ENCODE assay signal across 20 cellular contexts in genomic region chr11:131154329-131154728, GRCh38.
DNase-seq lines count a peak whose midpoint lies in the region; ATAC-seq lines count a peak whose summit lies in the region.
"Had no signal": no experiment of that assay in that cellular context is flagged by ENCODE, and none has a peak within 500 bp of the region (broad histone marks: within the 10 kb centered on the region; RNA-seq: fewer than 3 reads in every experiment).

No MANE protein-coding gene starts in this region.

- H3K4me1 ChIP-seq in GM23248 (ENCODE audit: insufficient read depth) = no peaks in the 10 kb centered on the region
- peaks cover 0 to 4% of the 10 kb centered on the region in 2 donors for H3K4me1 ChIP-seq in neuronal stem cell (ENCODE audit: control insufficient read depth in 2 of 2, insufficient read depth in 1 of 2, low read depth in 1 of 2, low read length in 2 of 2)
- H3K4me1 ChIP-seq: BLaER1, HAP-1 had no signal

- H2BK15ac ChIP-seq in neuronal stem cell (ENCODE audit: low read length) = no peak overlapping the region

- no peak overlapping the region for H3K27ac Mint-ChIP-seq in activated T-cell treated with anti-CD3 and anti-CD28 coated beads, Interleukin-2, amount 50 U/mL, for 72 hours
- H3K27ac Mint-ChIP-seq: CD4-positive, CD25-positive, alpha-beta regulatory T cell had no signal

- H3K27me3 ChIP-seq in GM23248 (replicated peaks; ENCODE audit: insufficient read depth) = no peaks in the 10 kb centered on the region
- H3K27me3 ChIP-seq in neuronal stem cell (ENCODE audit: control insufficient read depth in 3 of 3, insufficient read depth in 3 of 3, low read depth in 1 of 3, low read length in 3 of 3) = no peaks in the 10 kb centered on the region
- H3K27me3 ChIP-seq: BLaER1, MG63 had no signal

- no peak overlapping the region for H2BK5ac ChIP-seq in neuronal stem cell (ENCODE audit: low read length)

- in situ Hi-C loops in GM23248 (cut with MboI) = no loop called here

- H3K14ac ChIP-seq in neuronal stem cell (ENCODE audit: low read length) = no peak overlapping the region

- H3F3A ChIP-seq in GM23248 (ENCODE audit: insufficient read depth) = no peaks in the 10 kb centered on the region

- H3K4me2 ChIP-seq in GM23248 (ENCODE audit: unreplicated experiment) (no peak overlapping the region), neuronal stem cell (ENCODE audit: insufficient read depth, low read length, poor library complexity, severe bottlenecking) (no peak overlapping the region)
- H3K4me2 ChIP-seq: BLaER1, SK-N-SH had no signal

- no peaks in the 10 kb centered on the region for H3K4me1 Mint-ChIP-seq in activated T-cell treated with anti-CD3 and anti-CD28 coated beads, Interleukin-2, amount 50 U/mL, for 72 hours (ENCODE audit: low read depth)
- H3K4me1 Mint-ChIP-seq: CD4-positive, CD25-positive, alpha-beta regulatory T cell had no signal

- no peak overlapping the region for H3K18ac ChIP-seq in neuronal stem cell (ENCODE audit: low read length)

- H3K4ac ChIP-seq in neuronal stem cell (ENCODE audit: low read length) = no peak overlapping the region

- H3K9ac ChIP-seq in GM23248 = no peak overlapping the region
- no peak overlapping the region for H3K9ac ChIP-seq in neuronal stem cell (ENCODE audit: low read depth, low read length, poor library complexity)
- H3K9ac ChIP-seq: BLaER1, SK-N-SH had no signal

- H3K4me3 ChIP-seq in GM23248 = no peak overlapping the region
- H3K4me3 ChIP-seq in neuronal stem cell (ENCODE audit: low read length in 2 of 2) = no peak overlapping the region
- H3K4me3 ChIP-seq: BLaER1, HAP-1, MG63 had no signal

- no peaks in the 10 kb centered on the region for H3K79me2 ChIP-seq in GM23248 (ENCODE audit: insufficient read depth)

- H3K79me1 ChIP-seq in neuronal stem cell (ENCODE audit: low read depth, low read length) = no peaks in the 10 kb centered on the region

- no peak overlapping the region for H4K8ac ChIP-seq in neuronal stem cell (ENCODE audit: low read depth, low read length)

- H3K9me3 ChIP-seq in GM23248 (ENCODE audit: low read depth) (no peaks in the 10 kb centered on the region), neuronal stem cell (replicated peaks in 1 of 2; ENCODE audit: control insufficient read depth in 2 of 2, insufficient read depth in 1 of 2, low read depth in 1 of 2, low read length in 2 of 2) (peaks cover 0 to 2% of the 10 kb centered on the region in 2 donors)
- H3K9me3 ChIP-seq: BLaER1, HAP-1, MG63, SK-N-SH had no signal

- DNase-seq in GM23248 = peak; percentile 6
- peak; percentile 27 for DNase-seq in NCI-H526 treated with DMSO at 0.1 percent for 48 hours (lab: John Stamatoyannopoulos, UW)
- DNase-seq in iPS-NIHi7 (ENCODE audit: extremely low spot score) = peak; percentile 22
- DNase-seq in neuronal stem cell (ENCODE audit: low spot score) = no peak
- no peak for DNase-seq in NCI-H1048 (lab: John Stamatoyannopoulos, UW)
- DNase-seq in activated T-cell treated with anti-CD3 and anti-CD28 coated beads, Interleukin-2, amount 50 U/mL, for 72 hours = no peak
- no peak for DNase-seq in NCI-H128 (lab: John Stamatoyannopoulos, UW; ENCODE audit: unreplicated experiment)
- DNase-seq: CD4-positive, CD25-positive, alpha-beta regulatory T cell; IMR-90; KG1; MG63; NCI-H1417; NCI-H1694; NCI-H2029 treated with DMSO at 0.1 percent for 48 hours; NCI-H748 treated with DMSO at 0.1 percent for 48 hours; NK-92 treated with Interleukin-12 subunit alpha and Interleukin-12 subunit beta, amount 100 ng/mL, for 24 hours; PC-3; SK-N-SH had no signal

- H3K9me2 ChIP-seq in GM23248 (ENCODE audit: insufficient read depth) = no peaks in the 10 kb centered on the region
- H3K9me2 ChIP-seq: SK-N-SH had no signal

- H3K27me3 Mint-ChIP-seq in activated T-cell treated with anti-CD3 and anti-CD28 coated beads, Interleukin-2, amount 50 U/mL, for 72 hours (ENCODE audit: low read depth) = no peaks in the 10 kb centered on the region
- H3K27me3 Mint-ChIP-seq: CD4-positive, CD25-positive, alpha-beta regulatory T cell had no signal

- H3K36me3 ChIP-seq in GM23248 (ENCODE audit: low read depth) = no peaks in the 10 kb centered on the region
- H3K36me3 ChIP-seq in neuronal stem cell (replicated peaks in 1 of 2; ENCODE audit: control insufficient read depth in 2 of 2, insufficient read depth in 2 of 2, low read length in 2 of 2) = no peaks in the 10 kb centered on the region
- H3K36me3 ChIP-seq: BLaER1, HAP-1, MG63 had no signal

- no peak overlapping the region for H2AK5ac ChIP-seq in neuronal stem cell (ENCODE audit: low read depth, low read length)

- H4K20me1 ChIP-seq in GM23248 (ENCODE audit: insufficient read depth) = no peaks in the 10 kb centered on the region
- H4K20me1 ChIP-seq: BLaER1 had no signal

- no peak overlapping the region for H3K27ac ChIP-seq in GM23248
- no peak overlapping the region for H3K27ac ChIP-seq in neuronal stem cell (replicated peaks; ENCODE audit: low read length)
- H3K27ac ChIP-seq: BLaER1 had no signal

- ATAC-seq in activated T-cell treated with anti-CD3 and anti-CD28 coated beads, Interleukin-2, amount 50 U/mL, for 72 hours (replicated peaks in 1 of 2) = no peak
- ATAC-seq: PC-3 had no signal

- H3K23ac ChIP-seq in neuronal stem cell (ENCODE audit: low read depth, low read length, poor library complexity) = no peak overlapping the region

- H3K36me3 Mint-ChIP-seq in activated T-cell treated with anti-CD3 and anti-CD28 coated beads, Interleukin-2, amount 50 U/mL, for 72 hours (ENCODE audit: insufficient read depth in 2 of 2) = no peaks in the 10 kb centered on the region
- H3K36me3 Mint-ChIP-seq: CD4-positive, CD25-positive, alpha-beta regulatory T cell had no signal

- H2AFZ ChIP-seq in GM23248 = no peak overlapping the region
- H2AFZ ChIP-seq in neuronal stem cell (ENCODE audit: low read length) = peak overlapping the region; percentile 13

- H2BK12ac ChIP-seq in neuronal stem cell (ENCODE audit: low read length) = no peak overlapping the region

- H3K9me3 Mint-ChIP-seq in activated T-cell treated with anti-CD3 and anti-CD28 coated beads, Interleukin-2, amount 50 U/mL, for 72 hours = peaks cover 2 to 3% of the 10 kb centered on the region in 2 donors

- 33 to 37% methylated on average over 7 of the region's 7 CpGs for WGBS in GM23248 (ENCODE audit: low coverage in 1 of 2, low lambda C conversion rate in 2 of 2, missing lambda C conversion rate in 2 of 2), 2 experiments
- WGBS in neuronal stem cell (ENCODE audit: extremely low coverage in 2 of 2, insufficient read length in 2 of 2, insufficient replicate concordance in 1 of 2), 2 donors = no CpG with 5 or more reads among the region's 7 CpGs

- H4K91ac ChIP-seq in neuronal stem cell (ENCODE audit: low read depth, low read length, poor library complexity) = no peak overlapping the region

- H3K4me3 Mint-ChIP-seq in activated T-cell treated with anti-CD3 and anti-CD28 coated beads, Interleukin-2, amount 50 U/mL, for 72 hours = no peak overlapping the region
- H3K4me3 Mint-ChIP-seq: CD4-positive, CD25-positive, alpha-beta regulatory T cell had no signal

- H2BK120ac ChIP-seq in neuronal stem cell (ENCODE audit: low read depth, low read length) = no peak overlapping the region

Comparison
In these comparisons a context has a peak if more than half of its experiments do, and no peak if none do; other contexts are left out.
1. DNase-seq: peak in GM23248 (single experiment), NCI-H526 treated with DMSO at 0.1 percent for 48 hours (single experiment) and iPS-NIHi7 (single experiment); none in neuronal stem cell (single experiment), NCI-H1048 (single experiment), activated T-cell treated with anti-CD3 and anti-CD28 coated beads, Interleukin-2, amount 50 U/mL, for 72 hours (0 of 2) and NCI-H128 (single experiment).